In genomic region chr17:30405161-30405560, GRCh38 we compare ENCODE assay signal across 2 cellular contexts.
TF ChIP-seq lines count a peak whose summit lies in the region.

No MANE protein-coding gene starts in this region.

TF ChIP-seq in A549, 52 proteins besides CTCF, POLR2A, EP300 and RAD21:
- TF ChIP-seq CBX2 (IDR thresholded peaks at IDR 0.05; ENCODE audit: borderline replicate concordance, low read depth): no peak
- no peak for TF ChIP-seq HES2 (IDR thresholded peaks at IDR 0.05)
- TF ChIP-seq ZFP36 (IDR thresholded peaks at IDR 0.05; ENCODE audit: borderline replicate concordance, partially characterized antibody): no peak
- TF ChIP-seq MAFK (IDR thresholded peaks at IDR 0.05; ENCODE audit: partially characterized antibody): peak; percentile 66
- no peak for TF ChIP-seq ESRRA (IDR thresholded peaks at IDR 0.05; ENCODE audit: borderline replicate concordance, low read length)
- TF ChIP-seq CHD2 (IDR thresholded peaks at IDR 0.05; ENCODE audit: low read length, partially characterized antibody): no peak

TF ChIP-seq in HCT116, 20 proteins besides CTCF, POLR2A, EP300 and RAD21:
- TF ChIP-seq FOSL1 (IDR thresholded peaks at IDR 0.05; ENCODE audit: low read depth) (0 out of 2 replicates have a peak, but pooled peaks have one; percentile 22), SRF (IDR thresholded peaks at IDR 0.05; ENCODE audit: low read depth) (no peak), TCF7L2 (IDR thresholded peaks at IDR 0.05; ENCODE audit: borderline replicate concordance, extremely low read depth, insufficient read depth, insufficient read length) (peak; percentile 41)
